9 cellular contexts compared by ENCODE assay signal in genomic region chr17:78883533-78884131, GRCh38. TPM values are rescaled to one million over a fixed set of nuclear protein-coding genes. Genes with fewer than 3 reads are reported as not detected.
DNase-seq lines count a peak whose midpoint lies in the region; ATAC-seq and TF ChIP-seq lines count a peak whose summit lies in the region.
"Had no signal": no experiment of that assay in that cellular context is flagged by ENCODE, and none has a peak within 500 bp of the region (broad histone marks: within the 10 kb centered on the region; RNA-seq: fewer than 3 reads in every experiment).

No MANE protein-coding gene starts in this region.

- H3K27me3 ChIP-seq in HL-60 (ENCODE audit: insufficient read depth, poor library complexity, severe bottlenecking): no peaks in the 10 kb centered on the region
- no peaks in the 10 kb centered on the region for H3K27me3 ChIP-seq in RWPE2 (ENCODE audit: insufficient read depth, poor library complexity, severe bottlenecking)
- H3K27me3 ChIP-seq in mesendoderm (ENCODE audit: insufficient read depth, low read length, poor library complexity): no peaks in the 10 kb centered on the region
- no peaks in the 10 kb centered on the region for H3K27me3 ChIP-seq in thoracic aorta (replicated peaks; ENCODE audit: insufficient read depth)

- intact Hi-C loops in activated T-helper 1 cell treated with anti-CD3 and anti-CD28 coated beads, Interleukin-12 subunit alpha, Interleukin-12 subunit beta, Interleukin-2, Interleukin-4 antibody, amounts not matched to agents 30 ng/mL and 10 ng/mL and 1 ng/mL, durations not matched to agents 14 hours and 24 hours and 36 hours (cut with micrococcal nuclease): no loop called here

- H3K4me1 Mint-ChIP-seq in activated T-helper 1 cell treated with anti-CD3 and anti-CD28 coated beads, Interleukin-12 subunit alpha, Interleukin-12 subunit beta, Interleukin-2, Interleukin-4 antibody, amounts not matched to agents 30 ng/mL and 10 ng/mL and 1 ng/mL, durations not matched to agents 14 hours and 24 hours and 36 hours (ENCODE audit: low read depth): peaks cover 22% of the 10 kb centered on the region

- H3K9me3 Mint-ChIP-seq in activated T-helper 1 cell treated with anti-CD3 and anti-CD28 coated beads, Interleukin-12 subunit alpha, Interleukin-12 subunit beta, Interleukin-2, Interleukin-4 antibody, amounts not matched to agents 30 ng/mL and 10 ng/mL and 1 ng/mL, durations not matched to agents 14 hours and 24 hours and 36 hours: no peaks in the 10 kb centered on the region
- H3K9me3 Mint-ChIP-seq: activated T-cell treated with anti-CD3 and anti-CD28 coated beads, Interleukin-2, amount 50 U/mL, for 72 hours had no signal

- WGBS in mesendoderm (ENCODE audit: extremely low coverage, insufficient coverage, low lambda C conversion rate): no CpG with 5 or more reads among the region's 24 CpGs

- no peak overlapping the region for H2BK120ac ChIP-seq in mesendoderm (ENCODE audit: low read depth, low read length)

- H3K4me2 ChIP-seq in mesendoderm (ENCODE audit: low read length): peak overlapping the region; percentile 34

- peak overlapping the region; percentile 35 for H3K9ac ChIP-seq in mesendoderm (ENCODE audit: low read length)

- peak overlapping the region; percentile 75 for H3K56ac ChIP-seq in mesendoderm (ENCODE audit: low read length)

- no peak overlapping the region for H2BK5ac ChIP-seq in mesendoderm (ENCODE audit: low read length)

- peak; percentile 79 for DNase-seq in 8988T
- peak; percentile 60 to 70 for DNase-seq in HL-60 (ENCODE audit: low read depth in 1 of 2, low spot score in 1 of 2)
- DNase-seq in RWPE2 (ENCODE audit: low spot score): peak; percentile 85
- peak; percentile 50 for DNase-seq in epithelial cell of esophagus (ENCODE audit: low read depth)
- peak; percentile 94 for DNase-seq in mesendoderm
- DNase-seq in thoracic aorta (ENCODE audit: low spot score): peak; percentile 38
- no peak for DNase-seq in activated T-helper 1 cell treated with anti-CD3 and anti-CD28 coated beads, Interleukin-12 subunit alpha, Interleukin-12 subunit beta, Interleukin-2, Interleukin-4 antibody, amounts not matched to agents 30 ng/mL and 10 ng/mL and 1 ng/mL, durations not matched to agents 14 hours and 24 hours and 36 hours (ENCODE audit: low spot score)
- DNase-seq: activated T-cell treated with anti-CD3 and anti-CD28 coated beads, Interleukin-2, amount 50 U/mL, for 72 hours had no signal

- H3K27me3 Mint-ChIP-seq in activated T-helper 1 cell treated with anti-CD3 and anti-CD28 coated beads, Interleukin-12 subunit alpha, Interleukin-12 subunit beta, Interleukin-2, Interleukin-4 antibody, amounts not matched to agents 30 ng/mL and 10 ng/mL and 1 ng/mL, durations not matched to agents 14 hours and 24 hours and 36 hours (ENCODE audit: insufficient read depth): peaks cover 10% of the 10 kb centered on the region

- H3K9me3 ChIP-seq in RWPE2 (ENCODE audit: severe bottlenecking): no peaks in the 10 kb centered on the region
- H3K9me3 ChIP-seq in thoracic aorta: no peaks in the 10 kb centered on the region

- H2BK15ac ChIP-seq in mesendoderm (replicated peaks; ENCODE audit: low read depth): no peak overlapping the region

- no peak overlapping the region for H3K4me3 Mint-ChIP-seq in activated T-helper 1 cell treated with anti-CD3 and anti-CD28 coated beads, Interleukin-12 subunit alpha, Interleukin-12 subunit beta, Interleukin-2, Interleukin-4 antibody, amounts not matched to agents 30 ng/mL and 10 ng/mL and 1 ng/mL, durations not matched to agents 14 hours and 24 hours and 36 hours

- no peaks in the 10 kb centered on the region for H3K79me2 ChIP-seq in mesendoderm (ENCODE audit: control insufficient read depth, insufficient read depth, low read length)

- H3K18ac ChIP-seq in mesendoderm (ENCODE audit: low read length): no peak overlapping the region

- H4K5ac ChIP-seq in mesendoderm (ENCODE audit: low read length): no peak overlapping the region

- peak overlapping the region; percentile 93 for H3K27ac ChIP-seq in HL-60 (replicated peaks)
- H3K27ac ChIP-seq in RWPE2 (ENCODE audit: poor library complexity, severe bottlenecking): peak overlapping the region; percentile 89
- H3K27ac ChIP-seq in mesendoderm (ENCODE audit: low read depth, low read length): peak overlapping the region; percentile 41
- H3K27ac ChIP-seq in thoracic aorta: peak overlapping the region; percentile 87 to 91

- H4K8ac ChIP-seq in mesendoderm (ENCODE audit: low read depth, low read length): no peak overlapping the region

- peak overlapping the region; percentile 15 for H3K23ac ChIP-seq in mesendoderm (ENCODE audit: low read length)

- no peaks in the 10 kb centered on the region for H3K36me3 Mint-ChIP-seq in activated T-helper 1 cell treated with anti-CD3 and anti-CD28 coated beads, Interleukin-12 subunit alpha, Interleukin-12 subunit beta, Interleukin-2, Interleukin-4 antibody, amounts not matched to agents 30 ng/mL and 10 ng/mL and 1 ng/mL, durations not matched to agents 14 hours and 24 hours and 36 hours (ENCODE audit: low read depth)

- H3K79me1 ChIP-seq in mesendoderm (ENCODE audit: low read length): no peaks in the 10 kb centered on the region

- H3K4ac ChIP-seq in mesendoderm (ENCODE audit: low read depth, low read length): no peak overlapping the region

- H3K27ac Mint-ChIP-seq in activated T-helper 1 cell treated with anti-CD3 and anti-CD28 coated beads, Interleukin-12 subunit alpha, Interleukin-12 subunit beta, Interleukin-2, Interleukin-4 antibody, amounts not matched to agents 30 ng/mL and 10 ng/mL and 1 ng/mL, durations not matched to agents 14 hours and 24 hours and 36 hours: no peak overlapping the region
- H3K27ac Mint-ChIP-seq: activated T-cell treated with anti-CD3 and anti-CD28 coated beads, Interleukin-2, amount 50 U/mL, for 72 hours had no signal

- H2AK5ac ChIP-seq in mesendoderm (ENCODE audit: low read length): no peak overlapping the region

- H3K4me3 ChIP-seq in HL-60 (replicated peaks; ENCODE audit: insufficient read depth, low read length) (no peak overlapping the region), RWPE2 (ENCODE audit: severe bottlenecking) (no peak overlapping the region), epithelial cell of esophagus (ENCODE audit: low read length) (no peak overlapping the region), mesendoderm (ENCODE audit: low read length) (no peak overlapping the region), thoracic aorta (peak overlapping the region; percentile 59)

- H3K4me1 ChIP-seq in RWPE2 (ENCODE audit: insufficient read depth, poor library complexity, severe bottlenecking): peaks cover 32% of the 10 kb centered on the region
- H3K4me1 ChIP-seq in mesendoderm (ENCODE audit: control insufficient read depth, low read depth, low read length): no peaks in the 10 kb centered on the region
- peaks cover 47 to 80% of the 10 kb centered on the region in 2 donors for H3K4me1 ChIP-seq in thoracic aorta (ENCODE audit: control insufficient read depth in 1 of 2, low read depth in 2 of 2)

- ATAC-seq in RWPE2 (ENCODE audit: low read depth) (peak; percentile 76), thoracic aorta (ENCODE audit: insufficient number of reproducible peaks, low FRiP score, low read depth) (peak; percentile 61), GM21737 (IDR thresholded peaks at IDR 0.05; ENCODE audit: unreplicated experiment) (no peak)

- H3K36me3 ChIP-seq in RWPE2 (ENCODE audit: low read depth) (no peaks in the 10 kb centered on the region), mesendoderm (ENCODE audit: control insufficient read depth, insufficient read depth, low read length) (no peaks in the 10 kb centered on the region), thoracic aorta (no peaks in the 10 kb centered on the region)

- no peak for TF ChIP-seq CTCF in HL-60 (IDR thresholded peaks at IDR 0.05; ENCODE audit: insufficient read depth, low read length)
- peak; percentile 20 for TF ChIP-seq CTCF in RWPE2 (IDR thresholded peaks at IDR 0.05; ENCODE audit: poor library complexity, severe bottlenecking)
- no peak for TF ChIP-seq CTCF in epithelial cell of esophagus (IDR thresholded peaks at IDR 0.05; ENCODE audit: insufficient read depth, low read depth, low read length, missing control alignments)
- TF ChIP-seq CTCF in thoracic aorta (IDR thresholded peaks at IDR 0.05): no peak

RNA-seq across cellular contexts. Expression of gene CEP295NL, which starts 19.4 kb away (rescaled TPM):
- polyA plus RNA-seq in mesendoderm (2013, experiment 1 of 2): 0.06 TPM
- 0.03 TPM for polyA plus RNA-seq in mesendoderm (2013, experiment 2 of 2)
- 10 to 100 TPM in 1 of 2 donors, 1 to 10 TPM in 1; 6.8 to 13.0 TPM for total RNA-seq in thoracic aorta
- not detected in 2 replicates for total RNA-seq in activated T-helper 1 cell treated with anti-CD3 and anti-CD28 coated beads, Interleukin-12 subunit alpha, Interleukin-12 subunit beta, Interleukin-2, Interleukin-4 antibody, amounts not matched to agents 30 ng/mL and 10 ng/mL and 1 ng/mL, durations not matched to agents 14 hours and 24 hours and 36 hours

RNA-seq across cellular contexts. Expression of gene TIMP2, which starts 41.6 kb away (rescaled TPM):
- polyA plus RNA-seq in mesendoderm (2013, experiment 1 of 2): 25.3 TPM
- 24.9 TPM for polyA plus RNA-seq in mesendoderm (2013, experiment 2 of 2)
- 100 to 1,000 TPM; 475 to 619 TPM for total RNA-seq in thoracic aorta
- total RNA-seq in activated T-helper 1 cell treated with anti-CD3 and anti-CD28 coated beads, Interleukin-12 subunit alpha, Interleukin-12 subunit beta, Interleukin-2, Interleukin-4 antibody, amounts not matched to agents 30 ng/mL and 10 ng/mL and 1 ng/mL, durations not matched to agents 14 hours and 24 hours and 36 hours: 1.0 and 1.1 TPM in 2 replicates

RNA-seq across cellular contexts. Expression of gene USP36, which starts 43.0 kb away (rescaled TPM):
- polyA plus RNA-seq in mesendoderm (2013, experiment 1 of 2): 51.3 TPM
- polyA plus RNA-seq in mesendoderm (2013, experiment 2 of 2): 53.0 TPM
- 10 to 100 TPM; 40.3 to 95.9 TPM for total RNA-seq in thoracic aorta
- total RNA-seq in activated T-helper 1 cell treated with anti-CD3 and anti-CD28 coated beads, Interleukin-12 subunit alpha, Interleukin-12 subunit beta, Interleukin-2, Interleukin-4 antibody, amounts not matched to agents 30 ng/mL and 10 ng/mL and 1 ng/mL, durations not matched to agents 14 hours and 24 hours and 36 hours: 126 and 138 TPM in 2 replicates

Comparison
In these comparisons a context has a peak if more than half of its experiments do, and no peak if none do; other contexts are left out.
1. H3K27ac ChIP-seq: peak in every context shown above with its lines; median percentile 93 in HL-60; 89 in RWPE2; 89 in thoracic aorta; 41 in mesendoderm.
2. RNA of gene TIMP2, which starts 41.6 kb away (total RNA-seq): 475 to 619 TPM in thoracic aorta; 1.0 to 1.1 TPM in activated T-helper 1 cell treated with anti-CD3 and anti-CD28 coated beads, Interleukin-12 subunit alpha, Interleukin-12 subunit beta, Interleukin-2, Interleukin-4 antibody, amounts not matched to agents 30 ng/mL and 10 ng/mL and 1 ng/mL, durations not matched to agents 14 hours and 24 hours and 36 hours; every median in the first group is over 100 times any median in the second.